Comparison of ENCODE assay signal across 9 cellular contexts in the genomic region with DNA sequence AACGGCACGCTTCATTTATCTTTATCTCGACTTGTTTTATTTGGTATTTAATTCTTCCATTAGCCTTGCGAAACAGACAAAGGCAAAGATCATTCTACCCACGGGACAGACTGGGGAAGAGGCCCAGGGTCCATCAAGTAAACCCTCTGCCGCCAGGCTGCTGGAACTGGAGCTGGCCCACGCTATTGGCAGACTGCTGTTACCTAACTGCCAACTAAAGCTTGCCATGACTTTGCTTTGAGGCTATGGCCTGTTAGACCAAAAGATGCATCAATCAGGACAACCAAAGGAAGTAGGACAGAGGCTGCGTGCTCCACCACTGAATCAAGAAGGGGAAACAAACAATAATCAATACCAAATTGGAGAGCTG. TPM values are rescaled to one million over a fixed set of nuclear protein-coding genes. Genes with fewer than 3 reads are reported as not detected.
DNase-seq lines count a peak whose midpoint lies in the region; ATAC-seq and TF ChIP-seq lines count a peak whose summit lies in the region.
"Had no signal": no experiment of that assay in that cellular context is flagged by ENCODE, and none has a peak within 500 bp of the region (broad histone marks: within the 10 kb centered on the region; RNA-seq: fewer than 3 reads in every experiment).

No MANE protein-coding gene starts in this region.

- DNase-seq in RWPE1 (ENCODE audit: low spot score) (no peak), epithelial cell of prostate (ENCODE audit: low read depth, low spot score) (no peak), progenitor cell of endocrine pancreas (ENCODE audit: low spot score, unreplicated experiment) (no peak), NCI-H2196 treated with DMSO at 0.1 percent for 48 hours (lab: John Stamatoyannopoulos, UW; ENCODE audit: unreplicated experiment) (no peak), SIG-M5 treated with dmso at 0.1 percent for 504 hours (lab: John Stamatoyannopoulos, UW; ENCODE audit: unreplicated experiment) (no peak)

- peaks cover 12% of the 10 kb centered on the region for H3K9me3 Mint-ChIP-seq in progenitor cell of endocrine pancreas (ENCODE audit: low read depth)

- peaks cover 12% of the 10 kb centered on the region for H3K27me3 Mint-ChIP-seq in progenitor cell of endocrine pancreas

- no peaks in the 10 kb centered on the region for H4K20me1 ChIP-seq in DOHH2 (ENCODE audit: control insufficient read depth, insufficient read depth, low read depth, low read length)

- H3K4me2 ChIP-seq in DOHH2 (ENCODE audit: low read length), result peak overlapping the region; percentile 91

- POLR2A ChIA-PET in RWPE1 (lab: Yijun Ruan, JAX; ENCODE audit: low non-redundant PET), result interaction anchor here (0.7 kb wide), 1 partner anchor 21 kb away, joined by 3 read pairs; no protein-coding TSS in a partner anchor

- TF ChIP-seq CTCF in DOHH2 (IDR thresholded peaks at IDR 0.05; ENCODE audit: low read depth, low read length, poor library complexity, severe bottlenecking) (no peak), RWPE1 (conservative IDR thresholded peaks at IDR 0.05; ENCODE audit: low read depth) (no peak), progenitor cell of endocrine pancreas (IDR thresholded peaks at IDR 0.05; ENCODE audit: unreplicated experiment) (no peak)

- peaks cover 15% of the 10 kb centered on the region for H3K79me2 ChIP-seq in DOHH2 (ENCODE audit: control insufficient read depth, low read length)

- CTCF ChIA-PET in RWPE1 (lab: Yijun Ruan, JAX), result interaction anchor here (0.6 to 2.2 kb wide), 3 partner anchors 21 to 1558 kb away, joined by 3 to 6 read pairs (median 3); no protein-coding TSS in a partner anchor

- H3K4me3 ChIP-seq in DOHH2 (ENCODE audit: low read length), result peak overlapping the region; percentile 97

- H3K9me3 ChIP-seq in DOHH2 (ENCODE audit: control insufficient read depth, insufficient read depth, low read length), result peaks cover 13% of the 10 kb centered on the region; the same call in 1 of the 2 replicates
- H3K9me3 ChIP-seq: adrenal gland had no signal

- no peak for ATAC-seq in GM19452 (IDR thresholded peaks at IDR 0.05; ENCODE audit: unreplicated experiment)
- no peak for ATAC-seq in GM21360 (IDR thresholded peaks at IDR 0.05; ENCODE audit: unreplicated experiment)

- H3K36me3 Mint-ChIP-seq in progenitor cell of endocrine pancreas (ENCODE audit: insufficient read depth), result no peaks in the 10 kb centered on the region

- no peak overlapping the region for H3K27ac Mint-ChIP-seq in progenitor cell of endocrine pancreas

- peak overlapping the region; percentile 97 for H3K4me3 Mint-ChIP-seq in progenitor cell of endocrine pancreas (ENCODE audit: low read depth)

- H3K27ac ChIP-seq in DOHH2 (ENCODE audit: low read depth, low read length) (no peak overlapping the region), RWPE1 (peak overlapping the region; percentile 83), epithelial cell of prostate (peak overlapping the region; percentile 65)

- no peaks in the 10 kb centered on the region for H3K27me3 ChIP-seq in DOHH2 (ENCODE audit: control insufficient read depth, low read length)
- H3K27me3 ChIP-seq: adrenal gland had no signal

- H3K4me1 ChIP-seq in DOHH2 (ENCODE audit: control insufficient read depth, low read length), result peaks cover 13% of the 10 kb centered on the region

- peaks cover 10% of the 10 kb centered on the region for H3K4me1 Mint-ChIP-seq in progenitor cell of endocrine pancreas (ENCODE audit: low read depth)

- no peaks in the 10 kb centered on the region for H3F3A ChIP-seq in DOHH2 (ENCODE audit: control insufficient read depth, insufficient read depth)

- no peaks in the 10 kb centered on the region for H3K9me2 ChIP-seq in DOHH2 (replicated peaks; ENCODE audit: control insufficient read depth, low read length)

- H3K36me3 ChIP-seq in DOHH2 (ENCODE audit: control insufficient read depth, low read length), result peaks cover 9% of the 10 kb centered on the region; the same call in 1 of the 2 replicates
- H3K36me3 ChIP-seq: adrenal gland had no signal

RNA-seq across cellular contexts. Expression of gene TMEM218, which starts 0.8 kb away (rescaled TPM):
- total RNA-seq in progenitor cell of endocrine pancreas, result 16.9 and 18.1 TPM in 2 replicates

RNA-seq across cellular contexts. Expression of gene SLC37A2, which starts 49.1 kb away (rescaled TPM):
- total RNA-seq in progenitor cell of endocrine pancreas, result 0.51 and 0.62 TPM in 2 replicates

RNA-seq across cellular contexts. Expression of gene PKNOX2, which starts 52.3 kb away (rescaled TPM):
- 32.8 and 39.9 TPM in 2 replicates for total RNA-seq in progenitor cell of endocrine pancreas
